Comparison of ENCODE assay signal across 22 cellular contexts in the genomic region with DNA sequence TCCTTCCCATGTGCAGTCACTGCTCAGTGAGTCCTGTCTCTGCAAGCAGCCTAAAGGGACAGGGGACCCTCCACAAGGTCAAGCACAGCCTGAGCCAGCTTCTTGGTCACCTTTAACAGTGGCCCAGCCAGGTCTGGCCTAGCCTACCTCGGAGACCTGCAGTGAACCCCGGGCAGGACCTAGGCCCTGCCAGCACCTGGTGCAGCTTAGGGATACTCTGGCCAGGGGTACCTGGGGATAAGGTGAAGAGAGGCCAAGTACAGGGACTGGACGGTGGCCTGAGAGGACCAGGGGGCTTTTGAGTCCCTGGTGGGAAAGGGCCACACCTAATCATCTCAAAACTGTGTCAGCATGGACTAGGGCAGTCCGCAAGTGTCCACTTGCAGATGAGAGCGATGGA.
A peak's percentile ranks its signal among the peaks of the same experiment; 100 is the strongest.
DNase-seq lines count a peak whose midpoint lies in the region; ATAC-seq and TF ChIP-seq lines count a peak whose summit lies in the region.
"Had no signal": no experiment of that assay in that cellular context is flagged by ENCODE, and none has a peak within 500 bp of the region (broad histone marks: within the 10 kb centered on the region; RNA-seq: fewer than 3 reads in every experiment).

No MANE protein-coding gene starts in this region.

- peak overlapping the region; percentile 28 for H2BK120ac ChIP-seq in trophoblast cell (ENCODE audit: insufficient read depth, low read length, poor library complexity)

- H4K8ac ChIP-seq in trophoblast cell (ENCODE audit: low read depth, low read length), result no peak overlapping the region

- H3K79me1 ChIP-seq in trophoblast cell (ENCODE audit: low read length), result peaks cover 12% of the 10 kb centered on the region

- no peak overlapping the region for H3K23ac ChIP-seq in trophoblast cell (ENCODE audit: low read length)

- WGBS in heart right ventricle, 2 donors, result 92 to 93% methylated on average over 5 of the region's 5 CpGs
- no CpG with 5 or more reads among the region's 5 CpGs for WGBS in trophoblast cell (ENCODE audit: extremely low coverage, insufficient coverage, insufficient read length)
- 83 to 99% (median 91%) methylated on average over 5 of the region's 5 CpGs for WGBS in spleen, 5 donors

- H3K4me1 ChIP-seq in heart right ventricle (peaks cover 18 to 75% (median 52%) of the 10 kb centered on the region in 9 donors), right atrium auricular region (peaks cover 0 to 56% of the 10 kb centered on the region in 2 donors), trophoblast cell (ENCODE audit: control insufficient read depth in 1 of 2, insufficient read depth in 2 of 2, low read length in 2 of 2) (peaks cover 26 to 32% of the 10 kb centered on the region in 2 experiments), spleen (peaks cover 0 to 8% (median 2%) of the 10 kb centered on the region in 6 donors)

- peak overlapping the region; percentile 32 for H3K14ac ChIP-seq in trophoblast cell (ENCODE audit: low read length)

- H3K79me2 ChIP-seq in trophoblast cell (ENCODE audit: control insufficient read depth, insufficient read depth, low read length, poor library complexity), result no peaks in the 10 kb centered on the region

- peak in 1 of 8 donors; percentile 5 for ATAC-seq in heart right ventricle
- no peak for ATAC-seq in GM18868 (IDR thresholded peaks at IDR 0.05; ENCODE audit: unreplicated experiment)

- H3K36me3 ChIP-seq in heart right ventricle (peaks cover 0 to 25% (median 0%) of the 10 kb centered on the region in 9 donors), right atrium auricular region (no peaks in the 10 kb centered on the region), trophoblast cell (ENCODE audit: control insufficient read depth in 1 of 2, insufficient read depth in 2 of 2, low read length in 2 of 2) (peaks cover 3% of the 10 kb centered on the region in 2 experiments), spleen (peaks cover 0 to 83% (median 15%) of the 10 kb centered on the region in 6 donors)
- H3K36me3 ChIP-seq: BLaER1 had no signal

- no peak overlapping the region for H2AK5ac ChIP-seq in trophoblast cell (ENCODE audit: low read length)

- H2BK5ac ChIP-seq in trophoblast cell (ENCODE audit: low read depth, low read length, poor library complexity), result no peak overlapping the region

- H3K27me3 ChIP-seq in heart right ventricle (no peaks in the 10 kb centered on the region), right atrium auricular region (no peaks in the 10 kb centered on the region), trophoblast cell (ENCODE audit: insufficient read depth, low read length) (no peaks in the 10 kb centered on the region), spleen (replicated peaks in 1 of 7) (no peaks in the 10 kb centered on the region)
- H3K27me3 ChIP-seq: BLaER1 had no signal

- H2AFZ ChIP-seq in trophoblast cell (ENCODE audit: insufficient read depth, low read length, poor library complexity), result no peak overlapping the region
- H2AFZ ChIP-seq: PC-9 had no signal

- no peak overlapping the region for H3K4ac ChIP-seq in trophoblast cell (ENCODE audit: low read depth, low read length)

- no peak overlapping the region for H3K18ac ChIP-seq in trophoblast cell (ENCODE audit: low read length)

- no peaks in the 10 kb centered on the region for H3K36me3 Mint-ChIP-seq in activated T-helper 1 cell treated with anti-CD3 and anti-CD28 coated beads, Interleukin-12 subunit alpha, Interleukin-12 subunit beta, Interleukin-2, Interleukin-4 antibody, amounts not matched to agents 30 ng/mL and 10 ng/mL and 1 ng/mL, durations not matched to agents 14 hours and 24 hours and 36 hours (ENCODE audit: low read depth)

- peak overlapping the region; percentile 21 for H4K91ac ChIP-seq in trophoblast cell (ENCODE audit: low read depth, low read length)

- TF ChIP-seq CTCF in heart right ventricle (IDR thresholded peaks at IDR 0.05) (no peak), right atrium auricular region (IDR thresholded peaks at IDR 0.05) (no peak), spleen (IDR thresholded peaks at IDR 0.05 in 8 of 11, conservative IDR thresholded peaks at IDR 0.05 in 3 of 11) (no peak)

- intact Hi-C loops in heart right ventricle (cut with DNase I), result loop anchor here in 1 of 10 donors (2.0 kb wide), 1 partner anchor 86 kb away; the partner anchor contains the start of gene SFXN5
- intact Hi-C loops in cardiac septum (cut with DNase I), result loop anchor here (5.0 kb wide), 1 partner anchor 93 kb away; no protein-coding TSS in a partner anchor
- intact Hi-C loops in spleen (cut with DNase I; ENCODE audit: low total_unique reads), result no loop called here
- intact Hi-C loops in activated T-helper 1 cell treated with anti-CD3 and anti-CD28 coated beads, Interleukin-12 subunit alpha, Interleukin-12 subunit beta, Interleukin-2, Interleukin-4 antibody, amounts not matched to agents 30 ng/mL and 10 ng/mL and 1 ng/mL, durations not matched to agents 14 hours and 24 hours and 36 hours (cut with micrococcal nuclease), result no loop called here

- H3K27ac Mint-ChIP-seq in activated T-helper 1 cell treated with anti-CD3 and anti-CD28 coated beads, Interleukin-12 subunit alpha, Interleukin-12 subunit beta, Interleukin-2, Interleukin-4 antibody, amounts not matched to agents 30 ng/mL and 10 ng/mL and 1 ng/mL, durations not matched to agents 14 hours and 24 hours and 36 hours, result no peak overlapping the region
- H3K27ac Mint-ChIP-seq: CD4-positive, CD25-positive, alpha-beta regulatory T cell; IgD-negative memory B cell had no signal

- H3K27me3 Mint-ChIP-seq in activated T-helper 1 cell treated with anti-CD3 and anti-CD28 coated beads, Interleukin-12 subunit alpha, Interleukin-12 subunit beta, Interleukin-2, Interleukin-4 antibody, amounts not matched to agents 30 ng/mL and 10 ng/mL and 1 ng/mL, durations not matched to agents 14 hours and 24 hours and 36 hours (ENCODE audit: insufficient read depth), result peaks cover 2% of the 10 kb centered on the region
- H3K27me3 Mint-ChIP-seq: CD4-positive, CD25-positive, alpha-beta regulatory T cell; IgD-negative memory B cell had no signal

- H3K9me3 ChIP-seq in heart right ventricle (no peaks in the 10 kb centered on the region), right atrium auricular region (no peaks in the 10 kb centered on the region), trophoblast cell (ENCODE audit: insufficient read depth, low read depth, low read length) (no peaks in the 10 kb centered on the region), spleen (no peaks in the 10 kb centered on the region)
- H3K9me3 ChIP-seq: BLaER1 had no signal

- H3K4me3 ChIP-seq in heart right ventricle, result no peak overlapping the region
- H3K4me3 ChIP-seq in right atrium auricular region, result no peak overlapping the region
- no peak overlapping the region for H3K4me3 ChIP-seq in trophoblast cell (ENCODE audit: low read depth, low read length)
- no peak overlapping the region for H3K4me3 ChIP-seq in spleen
- H3K4me3 ChIP-seq: BLaER1, PC-9 had no signal

- H4K12ac ChIP-seq in trophoblast cell (ENCODE audit: low read depth, low read length), result no peak overlapping the region

- DNase-seq in heart right ventricle (no peak), cardiac septum (ENCODE audit: low spot score) (no peak), right atrium auricular region (ENCODE audit: low spot score) (no peak), trophoblast cell (no peak), spleen (peak; percentile 53), H4 (ENCODE audit: low spot score) (no peak)
- no peak for DNase-seq in activated T-helper 1 cell treated with anti-CD3 and anti-CD28 coated beads, Interleukin-12 subunit alpha, Interleukin-12 subunit beta, Interleukin-2, Interleukin-4 antibody, amounts not matched to agents 30 ng/mL and 10 ng/mL and 1 ng/mL, durations not matched to agents 14 hours and 24 hours and 36 hours (ENCODE audit: low spot score)
- DNase-seq: CD4-positive, CD25-positive, alpha-beta regulatory T cell; DMS153; DND-41; H7; NCI-H1048; NCI-H1417; NCI-H1694; NCI-H2029 treated with DMSO at 0.1 percent for 48 hours; NCI-H2227 treated with DMSO at 0.1 percent for 48 hours; NCI-H526 treated with DMSO at 0.1 percent for 48 hours; SHP77 treated with DMSO at 0.1 percent for 48 hours had no signal

- no peak for TF ChIP-seq POLR2A in spleen (IDR thresholded peaks at IDR 0.05)

- H3K27ac ChIP-seq in heart right ventricle (peak overlapping the region; percentile 18 to 88 (median 84)), right atrium auricular region (peak overlapping the region; percentile 75 to 96), trophoblast cell (ENCODE audit: low read depth, low read length) (no peak overlapping the region), spleen (no peak overlapping the region)
- H3K27ac ChIP-seq: BLaER1, PC-9 had no signal

- no peak overlapping the region for H3K4me2 ChIP-seq in trophoblast cell (ENCODE audit: low read length)
- H3K4me2 ChIP-seq: BLaER1, PC-9 had no signal

- H3K4me1 Mint-ChIP-seq in activated T-helper 1 cell treated with anti-CD3 and anti-CD28 coated beads, Interleukin-12 subunit alpha, Interleukin-12 subunit beta, Interleukin-2, Interleukin-4 antibody, amounts not matched to agents 30 ng/mL and 10 ng/mL and 1 ng/mL, durations not matched to agents 14 hours and 24 hours and 36 hours (ENCODE audit: low read depth), result no peaks in the 10 kb centered on the region
- H3K4me1 Mint-ChIP-seq: CD4-positive, CD25-positive, alpha-beta regulatory T cell had no signal

- no peak overlapping the region for H3K4me3 Mint-ChIP-seq in activated T-helper 1 cell treated with anti-CD3 and anti-CD28 coated beads, Interleukin-12 subunit alpha, Interleukin-12 subunit beta, Interleukin-2, Interleukin-4 antibody, amounts not matched to agents 30 ng/mL and 10 ng/mL and 1 ng/mL, durations not matched to agents 14 hours and 24 hours and 36 hours
- H3K4me3 Mint-ChIP-seq: CD4-positive, CD25-positive, alpha-beta regulatory T cell; IgD-negative memory B cell had no signal

- H2BK12ac ChIP-seq in trophoblast cell (ENCODE audit: low read length), result peak overlapping the region; percentile 5

- H3K9ac ChIP-seq in trophoblast cell (ENCODE audit: low read length), result no peak overlapping the region
- H3K9ac ChIP-seq: BLaER1 had no signal

- H3K9me3 Mint-ChIP-seq in activated T-helper 1 cell treated with anti-CD3 and anti-CD28 coated beads, Interleukin-12 subunit alpha, Interleukin-12 subunit beta, Interleukin-2, Interleukin-4 antibody, amounts not matched to agents 30 ng/mL and 10 ng/mL and 1 ng/mL, durations not matched to agents 14 hours and 24 hours and 36 hours, result no peaks in the 10 kb centered on the region
- H3K9me3 Mint-ChIP-seq: CD4-positive, CD25-positive, alpha-beta regulatory T cell; IgD-negative memory B cell had no signal

Comparison
In these comparisons a context has a peak if more than half of its experiments do, and no peak if none do; other contexts are left out.
1. H3K27ac ChIP-seq: peak in heart right ventricle (10 of 10) and right atrium auricular region (2 of 2); none in trophoblast cell (single experiment) and spleen (0 of 8).